33 cellular contexts compared by ENCODE assay signal in genomic region chr9:124121725-124122124, GRCh38.
"Had no signal": no experiment of that assay in that cellular context is flagged by ENCODE, and none has a peak within 500 bp of the region (broad histone marks: within the 10 kb centered on the region; RNA-seq: fewer than 3 reads in every experiment).

No MANE protein-coding gene starts in this region.

- H3K27me3 ChIP-seq: adrenal gland, ascending aorta, body of pancreas, breast epithelium, cardiac muscle cell had no signal

- H3K4me3 ChIP-seq: adrenal gland, ascending aorta, body of pancreas, breast epithelium, cardiac muscle cell had no signal

- H3K9me3 ChIP-seq: adrenal gland, ascending aorta had no signal

- FAIRE-seq: astrocyte, bronchial epithelial cell had no signal

- ATAC-seq: activated naive CD4-positive, alpha-beta T cell treated with anti-CD3 and anti-CD28 coated beads, Interleukin-2, amount 50 U/mL, for 72 hours; activated naive CD8-positive, alpha-beta T cell treated with anti-CD3 and anti-CD28 coated beads, Interleukin-2, amount 50 U/mL, for 24 hours; activated T-cell treated with anti-CD3 and anti-CD28 coated beads, Interleukin-2, amount 50 U/mL, for 4 hours; activated T-cell treated with anti-CD3 and anti-CD28 coated beads, Interleukin-2, amount 50 U/mL, for 72 hours; activated T-helper 17 cell treated with anti-CD3 and anti-CD28 coated beads, Interleukin-2, amount 50 U/mL, for 72 hours; body of pancreas had no signal

- H3K27ac ChIP-seq: adrenal gland, ascending aorta, body of pancreas, brain microvascular endothelial cell, breast epithelium, cardiac muscle cell had no signal

- DNase-seq: activated effector memory CD4-positive, alpha-beta T cell treated with anti-CD3 and anti-CD28 coated beads, Interleukin-2, amount 50 U/mL, for 16 hours; activated effector memory CD4-positive, alpha-beta T cell treated with Interleukin-2 at 50 U/mL for 16 hours; activated gamma-delta T cell; activated gamma-delta T cell treated with Interleukin-2 at 50 U/mL for 16 hours; activated naive CD4-positive, alpha-beta T cell; activated naive CD4-positive, alpha-beta T cell treated with anti-CD3 and anti-CD28 coated beads for 36 hours; activated naive CD4-positive, alpha-beta T cell treated with anti-CD3 and anti-CD28 coated beads, Interleukin-2, amount 10 ng/mL, durations not matched to agents 7 days and 5 days; activated naive CD4-positive, alpha-beta T cell treated with anti-CD3 and anti-CD28 coated beads, Interleukin-2, amount 50 U/mL, for 16 hours; activated naive CD4-positive, alpha-beta T cell treated with Interleukin-2 at 50 U/mL for 16 hours; activated naive CD8-positive, alpha-beta T cell treated with anti-CD3 and anti-CD28 coated beads for 36 hours; activated naive CD8-positive, alpha-beta T cell treated with anti-CD3 and anti-CD28 coated beads, Interleukin-2, amount 10 ng/mL, durations not matched to agents 7 days and 5 days; activated naive CD8-positive, alpha-beta T cell treated with anti-CD3 and anti-CD28 coated beads, Interleukin-2, amount 50 U/mL, for 24 hours; activated T-cell treated with anti-CD3 and anti-CD28 coated beads, Interleukin-2, amount 50 U/mL, for 24 hours; activated T-cell treated with anti-CD3 and anti-CD28 coated beads, Interleukin-2, amount 50 U/mL, for 4 hours; activated T-cell treated with anti-CD3 and anti-CD28 coated beads, Interleukin-2, amount 50 U/mL, for 48 hours; activated T-cell treated with anti-CD3 and anti-CD28 coated beads, Interleukin-2, amount 50 U/mL, for 72 hours; adrenal gland; amniotic stem cell; amygdala; anterior cingulate cortex; aorta; body of pancreas; brain microvascular endothelial cell; caudate nucleus; central memory CD4-positive, alpha-beta T cell; cerebellar nuclear complex had no signal

- H3K36me3 ChIP-seq: adrenal gland, ascending aorta, brain microvascular endothelial cell, breast epithelium, cardiac muscle cell had no signal

- H3K4me1 ChIP-seq: adrenal gland, ascending aorta, body of pancreas, breast epithelium had no signal
